In the genomic region with DNA sequence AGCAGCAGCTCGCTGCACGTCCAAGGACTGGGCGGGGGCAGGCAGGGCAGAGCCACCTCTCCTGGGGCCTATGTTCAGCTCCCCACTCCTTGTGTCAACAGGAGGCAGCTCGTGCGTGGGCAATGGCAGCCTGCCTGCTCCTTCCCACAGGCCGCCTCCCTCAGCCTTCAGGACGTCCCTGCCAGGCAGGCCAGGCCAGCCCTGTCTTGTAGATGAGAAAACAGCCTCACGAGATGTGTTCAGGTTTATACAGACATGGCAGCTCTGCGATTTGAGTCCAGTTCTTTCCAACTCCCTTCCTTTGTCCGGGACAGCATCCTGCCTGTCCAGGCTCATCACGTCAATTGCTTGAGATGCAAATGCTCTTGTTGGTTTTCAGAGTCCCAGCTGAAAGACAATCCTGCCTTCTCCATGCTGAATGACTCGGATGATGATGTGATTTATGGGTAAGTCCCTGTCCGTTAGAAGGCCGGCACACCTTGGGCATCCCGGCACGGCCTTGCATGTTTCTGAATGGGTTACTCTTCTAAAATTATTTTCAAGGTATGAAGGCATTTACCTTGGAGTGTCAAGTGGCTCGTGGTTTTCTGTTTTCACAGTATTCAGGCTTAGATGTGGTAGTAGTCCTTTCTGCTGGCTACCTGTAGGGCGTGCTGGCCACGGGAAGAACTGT, we compare ENCODE assay signal across 8 cellular contexts. TPM values are rescaled to one million over a fixed set of nuclear protein-coding genes. Genes with fewer than 3 reads are reported as not detected.
A peak's percentile ranks its signal among the peaks of the same experiment; 100 is the strongest.
DNase-seq lines count a peak whose midpoint lies in the region; ATAC-seq and TF ChIP-seq lines count a peak whose summit lies in the region.

No MANE protein-coding gene starts in this region.

- DNase-seq in AG08395 (ENCODE audit: low spot score) (peak; percentile 49), T-helper 17 cell (no peak), esophagus squamous epithelium (lab: John Stamatoyannopoulos, UW) (no peak), natural killer cell (no peak), DMS114 treated with DMSO at 0.1 percent for 48 hours (lab: John Stamatoyannopoulos, UW; ENCODE audit: unreplicated experiment) (no peak), NK-92 (lab: John Stamatoyannopoulos, UW; ENCODE audit: unreplicated experiment) (no peak), G401 (ENCODE audit: low spot score) (no peak), NCI-H1105 treated with DMSO at 0.1 percent for 48 hours (lab: John Stamatoyannopoulos, UW) (no peak)

- 32 to 45% methylated on average over 13 to 19 of the region's 19 CpGs for WGBS in esophagus squamous epithelium, 2 donors

- peak overlapping the region; percentile 66 to 80 (median 74) for H3K27ac ChIP-seq in esophagus squamous epithelium

- peaks cover 18 to 25% (median 18%) of the 10 kb centered on the region in 3 donors for H3K4me1 ChIP-seq in esophagus squamous epithelium

- H3K4me1 Mint-ChIP-seq in T-helper 17 cell (peaks cover 34% of the 10 kb centered on the region), natural killer cell (peaks cover 56 to 63% of the 10 kb centered on the region in 2 donors)

- intact Hi-C loops in esophagus squamous epithelium (cut with DNase I) (no loop called here), natural killer cell (cut with micrococcal nuclease) (no loop called here)

- peaks cover 4 to 6% of the 10 kb centered on the region in 2 donors for H3K9me3 Mint-ChIP-seq in natural killer cell

- ATAC-seq in T-helper 17 cell (no peak), natural killer cell (no peak)

- peak overlapping the region in 1 of 4 donors; percentile 20 for H3K4me3 ChIP-seq in esophagus squamous epithelium

- peaks cover 9% of the 10 kb centered on the region for H3K36me3 Mint-ChIP-seq in T-helper 17 cell (ENCODE audit: low read depth)
- H3K36me3 Mint-ChIP-seq in natural killer cell: peaks cover 15% of the 10 kb centered on the region

- in situ Hi-C loops in G401 (cut with HindIII; ENCODE audit: low sequenced_read_pairs): no loop called here

- H3K9me3 ChIP-seq in T-helper 17 cell (ENCODE audit: control insufficient read depth, low read length, poor library complexity, severe bottlenecking): no peaks in the 10 kb centered on the region
- H3K9me3 ChIP-seq in esophagus squamous epithelium: no peaks in the 10 kb centered on the region

- no peaks in the 10 kb centered on the region for H3K27me3 ChIP-seq in esophagus squamous epithelium

- H3K36me3 ChIP-seq in esophagus squamous epithelium: peaks cover 1 to 73% (median 10%) of the 10 kb centered on the region in 3 donors

- H3K27ac Mint-ChIP-seq in T-helper 17 cell: peak overlapping the region; percentile 92
- peak overlapping the region; percentile 71 to 91 for H3K27ac Mint-ChIP-seq in natural killer cell

- H3K4me3 Mint-ChIP-seq in T-helper 17 cell: no peak overlapping the region
- H3K4me3 Mint-ChIP-seq in natural killer cell: no peak overlapping the region

- no peak for TF ChIP-seq POLR2A in esophagus squamous epithelium (IDR thresholded peaks at IDR 0.05)

- no peaks in the 10 kb centered on the region for H3K27me3 Mint-ChIP-seq in T-helper 17 cell
- no peaks in the 10 kb centered on the region for H3K27me3 Mint-ChIP-seq in natural killer cell (ENCODE audit: low read depth in 2 of 2)

- TF ChIP-seq CTCF in esophagus squamous epithelium (IDR thresholded peaks at IDR 0.05) (no peak), natural killer cell (IDR thresholded peaks at IDR 0.05) (no peak)

RNA-seq across cellular contexts. Expression of a gene that starts 13.5 kb away (rescaled TPM):
- total RNA-seq in T-helper 17 cell (100 to 1,000 TPM in 1 of 2 donors, 10 to 100 TPM in 1; 87.2 to 107 TPM), esophagus squamous epithelium (100 to 1,000 TPM in 1 of 4 donors, 10 to 100 TPM in 3; 78.7 to 107 (median 87.4) TPM), natural killer cell (100 to 1,000 TPM in 1 of 3 donors, 10 to 100 TPM in 2; 85.7 to 106 (median 86.8) TPM)
- total RNA-seq in G401 (2014; rRNA removed; shearing (Covaris generic)): 97.6 and 102 TPM in 2 replicates

RNA-seq across cellular contexts. Expression of a gene that starts 18.8 kb away (rescaled TPM):
- total RNA-seq in T-helper 17 cell (10 to 100 TPM; 28.9 to 36.1 TPM), esophagus squamous epithelium (1 to 10 TPM; 1.6 to 8.0 (median 3.0) TPM), natural killer cell (100 to 1,000 TPM in 1 of 3 donors, 10 to 100 TPM in 2; 84.1 to 143 (median 89.0) TPM)
- 3.1 TPM in 1 of 2 replicates, not detected in the other for total RNA-seq in G401 (2014; rRNA removed; shearing (Covaris generic))
